Comparison of ENCODE assay signal across 8 cellular contexts in the genomic region with DNA sequence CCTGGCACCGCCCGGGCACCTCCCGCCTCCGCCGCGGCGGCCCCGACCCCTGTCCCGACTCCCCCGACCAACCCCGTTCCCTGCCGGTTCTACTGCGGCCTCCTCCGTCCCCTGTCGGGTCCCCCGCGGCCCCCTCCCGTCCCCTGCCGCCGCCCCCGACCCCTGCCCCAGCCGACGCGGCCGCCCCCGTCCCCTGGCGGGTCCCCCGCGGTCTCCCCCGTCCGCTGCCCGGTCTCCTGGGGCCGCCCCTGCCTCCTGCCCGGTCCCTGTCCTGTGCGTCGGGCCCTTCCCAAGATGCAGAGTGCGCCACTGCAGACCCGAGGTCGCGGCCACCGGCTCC. TPM values are rescaled to one million over a fixed set of nuclear protein-coding genes. Genes with fewer than 3 reads are reported as not detected.
DNase-seq lines count a peak whose midpoint lies in the region; ATAC-seq and TF ChIP-seq lines count a peak whose summit lies in the region.
"Not testable (repeated sequence)": the region's sequence is repeated elsewhere in the genome, so short reads cannot be mapped to it uniquely, and the experiment has no call there.

No MANE protein-coding gene starts in this region.

- H3K4me3 Mint-ChIP-seq in T-helper 17 cell, result peak overlapping the region; percentile 95
- peak overlapping the region; percentile 84 for H3K4me3 Mint-ChIP-seq in progenitor cell of endocrine pancreas (ENCODE audit: low read depth)

- not testable (repeated sequence) for TF ChIP-seq CTCF in astrocyte of the spinal cord (IDR thresholded peaks at IDR 0.05; ENCODE audit: low read depth, low read length); esophagus muscularis mucosa (IDR thresholded peaks at IDR 0.05); lower leg skin (IDR thresholded peaks at IDR 0.05); progenitor cell of endocrine pancreas (IDR thresholded peaks at IDR 0.05; ENCODE audit: unreplicated experiment); upper lobe of left lung (IDR thresholded peaks at IDR 0.05)

- H3K27ac Mint-ChIP-seq in T-helper 17 cell (peak overlapping the region; percentile 88), progenitor cell of endocrine pancreas (peak overlapping the region; percentile 92)

- DNase-seq in T-helper 17 cell; astrocyte of the spinal cord (ENCODE audit: low read depth, low spot score); esophagus muscularis mucosa (ENCODE audit: extremely low spot score); lower leg skin (ENCODE audit: low spot score in 2 of 2); progenitor cell of endocrine pancreas (ENCODE audit: low spot score, unreplicated experiment); upper lobe of left lung: not testable (repeated sequence)

- not testable (repeated sequence) for H3K9me3 Mint-ChIP-seq in progenitor cell of endocrine pancreas (ENCODE audit: low read depth)

- not testable (repeated sequence) for TF ChIP-seq POLR2A in esophagus muscularis mucosa (IDR thresholded peaks at IDR 0.05; ENCODE audit: low read depth); lower leg skin (IDR thresholded peaks at IDR 0.05); upper lobe of left lung (IDR thresholded peaks at IDR 0.05)

- H3K9me3 ChIP-seq in ES-I3 (ENCODE audit: control insufficient read depth, insufficient read depth, low read length); T-helper 17 cell (ENCODE audit: control insufficient read depth, low read length, poor library complexity, severe bottlenecking); esophagus muscularis mucosa; upper lobe of left lung: not testable (repeated sequence)

- not testable (repeated sequence) for H3K36me3 Mint-ChIP-seq in T-helper 17 cell (ENCODE audit: low read depth); progenitor cell of endocrine pancreas (ENCODE audit: insufficient read depth)

- H3K9ac ChIP-seq in ES-I3 (ENCODE audit: low read depth, low read length), result peak overlapping the region; percentile 67; the same call in 1 of the 2 replicates

- H3K27me3 Mint-ChIP-seq in T-helper 17 cell, progenitor cell of endocrine pancreas: not testable (repeated sequence)

- peak overlapping the region; percentile 55 for H3K4me3 ChIP-seq in astrocyte of the spinal cord (ENCODE audit: low read depth, low read length)
- peak overlapping the region; percentile 71 to 88 (median 86) for H3K4me3 ChIP-seq in esophagus muscularis mucosa
- peak overlapping the region; percentile 63 for H3K4me3 ChIP-seq in lower leg skin (ENCODE audit: low read depth, poor library complexity, severe bottlenecking)
- peak overlapping the region; percentile 86 to 98 (median 97) for H3K4me3 ChIP-seq in upper lobe of left lung

- not testable (repeated sequence) for H3K36me3 ChIP-seq in ES-I3 (ENCODE audit: insufficient read depth, low read length)
- H3K36me3 ChIP-seq in esophagus muscularis mucosa (peaks cover 6 to 44% (median 24%) of the 10 kb centered on the region in 4 donors), upper lobe of left lung (peaks cover 0 to 23% (median 9%) of the 10 kb centered on the region in 4 donors)

- intact Hi-C loops in esophagus muscularis mucosa (cut with DNase I); lower leg skin (cut with DNase I; ENCODE audit: low total_unique reads): not testable (repeated sequence)

- peaks cover 24% of the 10 kb centered on the region for H3K4me1 Mint-ChIP-seq in T-helper 17 cell
- H3K4me1 Mint-ChIP-seq in progenitor cell of endocrine pancreas (ENCODE audit: low read depth), result peaks cover 15% of the 10 kb centered on the region

- not testable (repeated sequence) for TF ChIP-seq EP300 in esophagus muscularis mucosa (IDR thresholded peaks at IDR 0.05); upper lobe of left lung (IDR thresholded peaks at IDR 0.05)

- WGBS in esophagus muscularis mucosa, result 0% methylated on average over 3 of the region's 41 CpGs
- 0 to 7% methylated on average over 4 to 20 of the region's 41 CpGs for whole genome bisulfite sequencing in lower leg skin, 2 donors
- WGBS in upper lobe of left lung, 2 donors, result no CpG with 5 or more reads among the region's 41 CpGs

- peak; percentile 10 for ATAC-seq in HG03442 (IDR thresholded peaks at IDR 0.05; ENCODE audit: unreplicated experiment)
- ATAC-seq in T-helper 17 cell; upper lobe of left lung (ENCODE audit: low FRiP score in 2 of 2): not testable (repeated sequence)

- H3K27ac ChIP-seq in esophagus muscularis mucosa (replicated peaks in 1 of 4), result peak overlapping the region; percentile 85 to 93 (median 88)
- H3K27ac ChIP-seq in upper lobe of left lung, result peak overlapping the region; percentile 84 to 95 (median 92)

- in situ Hi-C loops in astrocyte of the spinal cord (cut with HindIII; ENCODE audit: low sequenced_read_pairs), result not testable (repeated sequence)

- H3K27me3 ChIP-seq in esophagus muscularis mucosa, upper lobe of left lung: not testable (repeated sequence)

- not testable (repeated sequence) for H3K4me1 ChIP-seq in ES-I3 (ENCODE audit: insufficient read depth, low read length)
- peaks cover 18 to 39% (median 32%) of the 10 kb centered on the region in 4 donors for H3K4me1 ChIP-seq in esophagus muscularis mucosa
- peaks cover 4 to 20% (median 9%) of the 10 kb centered on the region in 4 donors for H3K4me1 ChIP-seq in upper lobe of left lung

RNA-seq across cellular contexts. Expression of a gene that starts 0.4 kb away (rescaled TPM):
- total RNA-seq in T-helper 17 cell (10 to 100 TPM; 50.3 to 52.2 TPM), esophagus muscularis mucosa (10 to 100 TPM; 38.6 to 66.1 (median 56.9) TPM), lower leg skin (100 to 1,000 TPM in 2 of 4 donors, 10 to 100 TPM in 2; 76.8 to 112 (median 101) TPM), progenitor cell of endocrine pancreas (79.2 and 87.2 TPM in 2 replicates), upper lobe of left lung (10 to 100 TPM; 63.9 to 79.7 (median 73.5) TPM)

RNA-seq across cellular contexts. Expression of a gene that starts 49.7 kb away (rescaled TPM):
- 1 to 10 TPM in 1 of 2 donors, under 1 TPM in 1; 0.80 to 4.4 TPM for total RNA-seq in T-helper 17 cell
- 1 to 10 TPM in 2 of 4 donors, under 1 TPM in 2; 0.33 to 5.5 (median 0.86) TPM for total RNA-seq in esophagus muscularis mucosa
- 10 to 100 TPM in 1 of 4 donors, 1 to 10 TPM in 3; 3.6 to 19.6 (median 6.0) TPM for total RNA-seq in lower leg skin
- 0.69 and 1.3 TPM in 2 replicates for total RNA-seq in progenitor cell of endocrine pancreas
- total RNA-seq in upper lobe of left lung, result 1 to 10 TPM; 1.3 to 8.6 (median 4.4) TPM

RNA-seq across cellular contexts. Expression of a gene that starts 53.7 kb away (rescaled TPM):
- total RNA-seq in T-helper 17 cell (100 to 1,000 TPM; 170 to 171 TPM), esophagus muscularis mucosa (100 to 1,000 TPM in 3 of 4 donors, 10 to 100 TPM in 1; 86.0 to 150 (median 115) TPM), lower leg skin (10 to 100 TPM; 59.9 to 70.4 (median 67.8) TPM), progenitor cell of endocrine pancreas (88.1 and 88.5 TPM in 2 replicates), upper lobe of left lung (100 to 1,000 TPM in 3 of 6 donors, 10 to 100 TPM in 3; 64.0 to 123 (median 95.1) TPM)

RNA-seq across cellular contexts. Expression of a gene that starts 53.8 kb away (rescaled TPM):
- total RNA-seq in T-helper 17 cell (1 to 10 TPM; 1.9 to 2.4 TPM), esophagus muscularis mucosa (10 to 100 TPM in 2 of 4 donors, 1 to 10 TPM in 2; 5.8 to 11.9 (median 8.6) TPM), lower leg skin (1 to 10 TPM; 3.0 to 6.2 (median 4.6) TPM), progenitor cell of endocrine pancreas (8.8 and 10.1 TPM in 2 replicates), upper lobe of left lung (1 to 10 TPM; 3.1 to 8.5 (median 4.8) TPM)
